ENCODE assay signal across 18 cellular contexts in genomic region chr2:22209545-22209944, GRCh38.
DNase-seq lines count a peak whose midpoint lies in the region; ATAC-seq, FAIRE-seq and TF ChIP-seq lines count a peak whose summit lies in the region.
"Had no signal": no experiment of that assay in that cellular context is flagged by ENCODE, and none has a peak within 500 bp of the region (broad histone marks: within the 10 kb centered on the region; RNA-seq: fewer than 3 reads in every experiment).

No MANE protein-coding gene starts in this region.

- H3K27ac ChIP-seq in MM.1S (ENCODE audit: low read length) (no peak overlapping the region), GM12878 (ENCODE audit: control insufficient read depth, insufficient read depth) (no peak overlapping the region)
- H3K27ac ChIP-seq: BLaER1, GM23248, HL-60 had no signal

- RAD21 ChIA-PET in GM12878 (lab: Charles Lee; ENCODE audit: unreplicated experiment): no interaction called here

- BruUV-seq in GM12878 (replicated peaks; lab: Mats Ljungman, UMichigan): no TSS peak

- no peaks in the 10 kb centered on the region for H3K9me3 ChIP-seq in MM.1S (replicated peaks; ENCODE audit: insufficient read depth, low read length)
- no peaks in the 10 kb centered on the region for H3K9me3 ChIP-seq in GM12878 (replicated peaks; ENCODE audit: control insufficient read depth, insufficient read depth, low read length)
- H3K9me3 ChIP-seq: HAP-1 had no signal

- no peak overlapping the region for H2AFZ ChIP-seq in MM.1S (ENCODE audit: low read length)
- H2AFZ ChIP-seq in GM12878 (ENCODE audit: control insufficient read depth, low read depth, low read length): no peak overlapping the region
- H2AFZ ChIP-seq: GM23248 had no signal

- H3K79me2 ChIP-seq in MM.1S (ENCODE audit: low read length) (no peaks in the 10 kb centered on the region), GM12878 (ENCODE audit: control insufficient read depth, insufficient read depth, low read length) (no peaks in the 10 kb centered on the region)

- H3K4me2 ChIP-seq in MM.1S (ENCODE audit: low read depth, low read length) (peak overlapping the region; percentile 15; the same call in 1 of the 2 replicates), GM12878 (ENCODE audit: control insufficient read depth, insufficient read depth) (no peak overlapping the region)
- H3K4me2 ChIP-seq: BLaER1 had no signal

- H4K20me1 ChIP-seq in MM.1S (ENCODE audit: insufficient read depth, low read length) (no peaks in the 10 kb centered on the region), GM12878 (ENCODE audit: control insufficient read depth, insufficient read depth) (no peaks in the 10 kb centered on the region)
- H4K20me1 ChIP-seq: BLaER1 had no signal

- FAIRE-seq in GM12878 (lab: Jason Lieb, UNC): no peak
- FAIRE-seq: A204.1 had no signal

- peak; percentile 26 for DNase-seq in MM.1S
- DNase-seq in GM12878 (ENCODE audit: low read depth, low spot score): no peak
- DNase-seq in KBM-7: no peak
- DNase-seq in Ammon's horn (ENCODE audit: low spot score): no peak
- DNase-seq in AG08395 (ENCODE audit: low spot score): no peak
- DNase-seq: ACHN; AML-193; CD4-positive, alpha-beta memory T cell; DMS153; DMS79; GDM1; GM23248 had no signal

- SMC1A ChIA-PET in GM12878 (lab: Charles Lee; ENCODE audit: uncharacterized antibody, unreplicated experiment): no interaction called here

- ATAC-seq in GM18867 (IDR thresholded peaks at IDR 0.05; ENCODE audit: unreplicated experiment) (peak; percentile 91), GM12878 (peak; percentile 55), GM21825 (IDR thresholded peaks at IDR 0.05; ENCODE audit: unreplicated experiment) (no peak)

- no peak overlapping the region for H3K4me3 ChIP-seq in MM.1S (ENCODE audit: low read length)
- no peak overlapping the region for H3K4me3 ChIP-seq in GM12878
- H3K4me3 ChIP-seq: BLaER1, GM23248, HAP-1 had no signal

- 42% methylated on average over 3 of the region's 3 CpGs for WGBS in GM12878 (ENCODE audit: insufficient coverage, insufficient replicate concordance, low lambda C conversion rate, missing lambda C conversion rate)

- H3K9me2 ChIP-seq in MM.1S (replicated peaks; ENCODE audit: insufficient read depth, low read length): no peaks in the 10 kb centered on the region

- H3F3A ChIP-seq in MM.1S (ENCODE audit: insufficient read depth, low read length): no peaks in the 10 kb centered on the region

- no peaks in the 10 kb centered on the region for H3K36me3 ChIP-seq in MM.1S (replicated peaks; ENCODE audit: insufficient read depth, low read length)
- no peaks in the 10 kb centered on the region for H3K36me3 ChIP-seq in GM12878 (ENCODE audit: control insufficient read depth in 2 of 2, insufficient read depth in 2 of 2, low read length in 1 of 2)
- H3K36me3 ChIP-seq: BLaER1, HAP-1 had no signal

- no peak for TF ChIP-seq POLR2A in GM12878 (IDR thresholded peaks at IDR 0.05; ENCODE audit: low read depth, low read length)

- no peak for TF ChIP-seq CTCF in MM.1S (IDR thresholded peaks at IDR 0.05; ENCODE audit: low read length)
- TF ChIP-seq CTCF in GM12878 (IDR thresholded peaks at IDR 0.05 in 2 of 3, conservative IDR thresholded peaks at IDR 0.05 in 1 of 3; ENCODE audit: control insufficient read depth in 2 of 3, extremely low read depth in 1 of 3, insufficient read depth in 1 of 3, low read depth in 3 of 3, low read length in 3 of 3): no peak

- no peak for TF ChIP-seq EP300 in GM12878 (IDR thresholded peaks at IDR 0.05; ENCODE audit: borderline replicate concordance in 1 of 2, control insufficient read depth in 1 of 2, low read depth in 2 of 2, low read length in 2 of 2)

- no peaks in the 10 kb centered on the region for H3K27me3 ChIP-seq in MM.1S (replicated peaks; ENCODE audit: insufficient read depth, low read length)
- no peaks in the 10 kb centered on the region for H3K27me3 ChIP-seq in GM12878 (replicated peaks in 1 of 2; ENCODE audit: control insufficient read depth in 2 of 2, insufficient read depth in 2 of 2, low read length in 1 of 2)
- H3K27me3 ChIP-seq: BLaER1 had no signal

- intact Hi-C loops in GM12878 (cut with micrococcal nuclease; ENCODE audit: unreplicated experiment): no loop called here

- no peaks in the 10 kb centered on the region for H3K4me1 ChIP-seq in MM.1S (ENCODE audit: low read length)
- no peaks in the 10 kb centered on the region for H3K4me1 ChIP-seq in GM12878 (ENCODE audit: control insufficient read depth, insufficient read depth, low read length)
- H3K4me1 ChIP-seq: BLaER1, HAP-1 had no signal

- in situ Hi-C loops in GM12878 (cut with MboI) (no loop called here), KBM-7 (cut with MboI; ENCODE audit: low pct_unique_long_range_greater_than_20kb, low sequenced_read_pairs) (no loop called here)

- POLR2A ChIA-PET in GM12878 (lab: Charles Lee): no interaction called here

- no peak for TF ChIP-seq RAD21 in GM12878 (IDR thresholded peaks at IDR 0.05; ENCODE audit: insufficient read depth, low read depth, low read length)

- H3K9ac ChIP-seq in MM.1S (ENCODE audit: low read length): no peak overlapping the region
- H3K9ac ChIP-seq in GM12878 (ENCODE audit: control insufficient read depth, insufficient read depth, low read length): no peak overlapping the region
- H3K9ac ChIP-seq: BLaER1, GM23248 had no signal

- CTCF ChIA-PET in GM12878 (lab: Yijun Ruan, JAX): no interaction called here

TF ChIP-seq in GM12878, 131 proteins besides CTCF, POLR2A, EP300 and RAD21 (continues in another document):
- TF ChIP-seq, protein P1, sequence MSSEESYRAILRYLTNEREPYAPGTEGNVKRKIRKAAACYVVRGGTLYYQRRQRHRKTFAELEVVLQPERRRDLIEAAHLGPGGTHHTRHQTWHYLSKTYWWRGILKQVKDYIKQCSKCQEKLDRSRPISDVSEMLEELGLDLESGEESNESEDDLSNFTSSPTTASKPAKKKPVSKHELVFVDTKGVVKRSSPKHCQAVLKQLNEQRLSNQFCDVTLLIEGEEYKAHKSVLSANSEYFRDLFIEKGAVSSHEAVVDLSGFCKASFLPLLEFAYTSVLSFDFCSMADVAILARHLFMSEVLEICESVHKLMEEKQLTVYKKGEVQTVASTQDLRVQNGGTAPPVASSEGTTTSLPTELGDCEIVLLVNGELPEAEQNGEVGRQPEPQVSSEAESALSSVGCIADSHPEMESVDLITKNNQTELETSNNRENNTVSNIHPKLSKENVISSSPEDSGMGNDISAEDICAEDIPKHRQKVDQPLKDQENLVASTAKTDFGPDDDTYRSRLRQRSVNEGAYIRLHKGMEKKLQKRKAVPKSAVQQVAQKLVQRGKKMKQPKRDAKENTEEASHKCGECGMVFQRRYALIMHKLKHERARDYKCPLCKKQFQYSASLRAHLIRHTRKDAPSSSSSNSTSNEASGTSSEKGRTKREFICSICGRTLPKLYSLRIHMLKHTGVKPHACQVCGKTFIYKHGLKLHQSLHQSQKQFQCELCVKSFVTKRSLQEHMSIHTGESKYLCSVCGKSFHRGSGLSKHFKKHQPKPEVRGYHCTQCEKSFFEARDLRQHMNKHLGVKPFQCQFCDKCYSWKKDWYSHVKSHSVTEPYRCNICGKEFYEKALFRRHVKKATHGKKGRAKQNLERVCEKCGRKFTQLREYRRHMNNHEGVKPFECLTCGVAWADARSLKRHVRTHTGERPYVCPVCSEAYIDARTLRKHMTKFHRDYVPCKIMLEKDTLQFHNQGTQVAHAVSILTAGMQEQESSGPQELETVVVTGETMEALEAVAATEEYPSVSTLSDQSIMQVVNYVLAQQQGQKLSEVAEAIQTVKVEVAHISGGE (CRISPR knock-in tag; IDR thresholded peaks at IDR 0.05): no peak
- TF ChIP-seq MTA3 (IDR thresholded peaks at IDR 0.05; ENCODE audit: borderline replicate concordance, low read length) (no peak), SP1 (IDR thresholded peaks at IDR 0.05; ENCODE audit: low read depth, low read length) (no peak), ZNF24 (IDR thresholded peaks at IDR 0.05) (no peak), PRDM15 (CRISPR knock-in tag; IDR thresholded peaks at IDR 0.05) (no peak), MAX (IDR thresholded peaks at IDR 0.05; ENCODE audit: low read depth, low read length) (no peak), HDGF (IDR thresholded peaks at IDR 0.05) (no peak)
